In genomic region chr22:20458530-20459151, GRCh38 we compare ENCODE assay signal across 24 cellular contexts.
"Had no signal": no experiment of that assay in that cellular context is flagged by ENCODE, and none has a peak within 500 bp of the region (broad histone marks: within the 10 kb centered on the region; RNA-seq: fewer than 3 reads in every experiment).

No MANE protein-coding gene starts in this region.

- H3K4me1 ChIP-seq: body of pancreas, parathyroid adenoma had no signal

- ATAC-seq: activated CD4-positive, alpha-beta T cell treated with anti-CD3 and anti-CD28 coated beads for 36 hours; body of pancreas; effector memory CD8-positive, alpha-beta T cell; left lobe of liver; naive thymus-derived CD4-positive, alpha-beta T cell had no signal

- H3K4me3 Mint-ChIP-seq: activated B cell treated with CpG ODN at 0.5 μM for 24 hours; activated CD4-positive, alpha-beta T cell treated with anti-CD3 and anti-CD28 coated beads for 36 hours; activated naive CD4-positive, alpha-beta T cell treated with anti-CD3 and anti-CD28 coated beads for 36 hours; effector memory CD8-positive, alpha-beta T cell had no signal

- H3K27ac Mint-ChIP-seq: activated B cell treated with CpG ODN at 0.5 μM for 24 hours; activated CD4-positive, alpha-beta T cell treated with anti-CD3 and anti-CD28 coated beads for 36 hours; activated naive CD4-positive, alpha-beta T cell treated with anti-CD3 and anti-CD28 coated beads for 36 hours had no signal

- H3K27ac ChIP-seq: body of pancreas, parathyroid adenoma, thyroid gland had no signal

- H3K27me3 Mint-ChIP-seq: activated B cell treated with CpG ODN at 0.5 μM for 24 hours; activated CD4-positive, alpha-beta T cell treated with anti-CD3 and anti-CD28 coated beads for 36 hours; effector memory CD8-positive, alpha-beta T cell; naive thymus-derived CD4-positive, alpha-beta T cell had no signal

- H3K27me3 ChIP-seq: body of pancreas, thyroid gland had no signal

- H3K9me3 Mint-ChIP-seq: activated B cell treated with CpG ODN at 0.5 μM for 24 hours; activated naive CD4-positive, alpha-beta T cell treated with anti-CD3 and anti-CD28 coated beads for 36 hours; effector memory CD8-positive, alpha-beta T cell had no signal

- H3K9ac ChIP-seq: parathyroid adenoma, SK-N-SH had no signal

- H3K4me3 ChIP-seq: body of pancreas, lung, thyroid gland had no signal

- DNase-seq: activated B cell treated with CpG ODN at 0.5 μM for 24 hours; activated CD4-positive, alpha-beta T cell treated with anti-CD3 and anti-CD28 coated beads for 36 hours; activated CD4-positive, alpha-beta T cell treated with anti-CD3 and anti-CD28 coated beads, Interleukin-2, amount 50 U/mL, for 4 hours; activated CD8-positive, alpha-beta memory T cell treated with anti-CD3 and anti-CD28 coated beads for 24 hours; activated CD8-positive, alpha-beta memory T cell treated with anti-CD3 and anti-CD28 coated beads, Interleukin-2, amount 50 U/mL, for 4 hours; activated naive CD4-positive, alpha-beta T cell treated with anti-CD3 and anti-CD28 coated beads for 36 hours; activated T-cell treated with anti-CD3 and anti-CD28 coated beads, Interleukin-2, amount 50 U/mL, for 48 hours; anterior cingulate cortex; body of pancreas; caudate nucleus; effector memory CD8-positive, alpha-beta T cell; foreskin melanocyte; naive thymus-derived CD4-positive, alpha-beta T cell; SK-N-SH; stimulated activated CD4-positive, alpha-beta T cell treated with anti-CD3 and anti-CD28 coated beads, Interleukin-4, amount 100 ng/mL, for 24 hours; stimulated activated naive CD4-positive, alpha-beta T cell treated with Interleukin-2 at 50 U/mL for 16 hours; substantia nigra; T1000; thyroid gland had no signal

- FAIRE-seq: colon, endothelial cell of umbilical vein had no signal

- H3K9me3 ChIP-seq: body of pancreas, SK-N-SH, thyroid gland had no signal

- H3K79me2 ChIP-seq: parathyroid adenoma had no signal

- H2AFZ ChIP-seq: parathyroid adenoma had no signal

- H3K4me2 ChIP-seq: SK-N-SH had no signal
